11 cellular contexts compared by ENCODE assay signal in the genomic region with DNA sequence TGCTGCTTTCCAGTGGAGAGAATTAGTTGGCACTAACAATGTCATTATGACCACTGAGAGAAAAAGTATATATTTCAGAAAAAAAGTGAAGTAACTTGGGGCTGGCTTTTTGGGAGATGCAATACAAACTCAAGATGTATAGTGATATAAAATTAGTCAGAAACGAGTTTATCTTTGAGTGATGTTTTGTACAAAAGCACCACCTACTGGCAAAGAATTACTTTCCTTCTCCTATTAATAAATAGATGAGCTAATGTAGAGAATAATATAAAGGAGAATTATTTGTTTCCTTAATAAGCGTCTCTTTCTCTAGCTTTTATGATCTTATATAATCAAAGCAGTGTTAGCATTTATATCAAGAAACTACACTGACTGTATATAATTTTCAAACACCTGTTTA.
DNase-seq lines count a peak whose midpoint lies in the region; ATAC-seq and TF ChIP-seq lines count a peak whose summit lies in the region.
"Had no signal": no experiment of that assay in that cellular context is flagged by ENCODE, and none has a peak within 500 bp of the region (broad histone marks: within the 10 kb centered on the region; RNA-seq: fewer than 3 reads in every experiment).

No MANE protein-coding gene starts in this region.

- ATAC-seq in esophagus mucosa (no peak), HG03565 (IDR thresholded peaks at IDR 0.05; ENCODE audit: unreplicated experiment) (no peak), HG03520 (IDR thresholded peaks at IDR 0.05; ENCODE audit: unreplicated experiment) (no peak)

- H3K4me1 ChIP-seq in cardiac muscle cell (ENCODE audit: low read depth): no peaks in the 10 kb centered on the region
- H3K4me1 ChIP-seq in right atrium auricular region: no peaks in the 10 kb centered on the region
- H3K4me1 ChIP-seq: vagina had no signal

- H3K4me3 ChIP-seq in cardiac muscle cell (no peak overlapping the region), right atrium auricular region (no peak overlapping the region), fibroblast of the aortic adventitia (ENCODE audit: low read depth, low read length) (no peak overlapping the region)
- H3K4me3 ChIP-seq: vagina had no signal

- H3K27me3 ChIP-seq in cardiac muscle cell (no peaks in the 10 kb centered on the region), right atrium auricular region (no peaks in the 10 kb centered on the region)
- H3K27me3 ChIP-seq: vagina had no signal

- peak in 1 of 2 donors; percentile 44 for DNase-seq in cardiac muscle cell (ENCODE audit: low read depth in 1 of 2, low spot score in 1 of 2)
- no peak for DNase-seq in right atrium auricular region (ENCODE audit: low spot score)
- peak; percentile 49 for DNase-seq in RKO (ENCODE audit: low spot score)
- DNase-seq in fibroblast of the aortic adventitia (ENCODE audit: low read depth): peak; percentile 33
- DNase-seq in KBM-7: no peak
- DNase-seq: KG1; stimulated activated CD4-positive, alpha-beta T cell treated with anti-CD3 and anti-CD28 coated beads, Interleukin-2, amount 100 ng/mL, for 48 hours had no signal

- in situ Hi-C loops in KBM-7 (cut with MboI; ENCODE audit: low pct_unique_long_range_greater_than_20kb, low sequenced_read_pairs): no loop called here

- H3K27ac ChIP-seq in cardiac muscle cell (no peak overlapping the region), right atrium auricular region (no peak overlapping the region)
- H3K27ac ChIP-seq: vagina had no signal

- TF ChIP-seq CTCF in cardiac muscle cell (IDR thresholded peaks at IDR 0.05; ENCODE audit: low read depth, low read length): peak; percentile 33
- peak in 1 of 2 donors; percentile 35 for TF ChIP-seq CTCF in right atrium auricular region (IDR thresholded peaks at IDR 0.05)
- peak; percentile 22 for TF ChIP-seq CTCF in fibroblast of the aortic adventitia (IDR thresholded peaks at IDR 0.05; ENCODE audit: insufficient read depth, low read length)

- H3K36me3 ChIP-seq in cardiac muscle cell (peaks cover 65% of the 10 kb centered on the region), right atrium auricular region (peaks cover 55% of the 10 kb centered on the region)
- H3K36me3 ChIP-seq: vagina had no signal

- H3K9me3 ChIP-seq in cardiac muscle cell (ENCODE audit: low read depth) (no peaks in the 10 kb centered on the region), right atrium auricular region (no peaks in the 10 kb centered on the region)
- H3K9me3 ChIP-seq: vagina had no signal

Comparison
In these comparisons a context has a peak if more than half of its experiments do, and no peak if none do; other contexts are left out.
1. DNase-seq: peak in RKO (single experiment) and fibroblast of the aortic adventitia (single experiment); none in right atrium auricular region (single experiment) and KBM-7 (single experiment).